In the genomic region with DNA sequence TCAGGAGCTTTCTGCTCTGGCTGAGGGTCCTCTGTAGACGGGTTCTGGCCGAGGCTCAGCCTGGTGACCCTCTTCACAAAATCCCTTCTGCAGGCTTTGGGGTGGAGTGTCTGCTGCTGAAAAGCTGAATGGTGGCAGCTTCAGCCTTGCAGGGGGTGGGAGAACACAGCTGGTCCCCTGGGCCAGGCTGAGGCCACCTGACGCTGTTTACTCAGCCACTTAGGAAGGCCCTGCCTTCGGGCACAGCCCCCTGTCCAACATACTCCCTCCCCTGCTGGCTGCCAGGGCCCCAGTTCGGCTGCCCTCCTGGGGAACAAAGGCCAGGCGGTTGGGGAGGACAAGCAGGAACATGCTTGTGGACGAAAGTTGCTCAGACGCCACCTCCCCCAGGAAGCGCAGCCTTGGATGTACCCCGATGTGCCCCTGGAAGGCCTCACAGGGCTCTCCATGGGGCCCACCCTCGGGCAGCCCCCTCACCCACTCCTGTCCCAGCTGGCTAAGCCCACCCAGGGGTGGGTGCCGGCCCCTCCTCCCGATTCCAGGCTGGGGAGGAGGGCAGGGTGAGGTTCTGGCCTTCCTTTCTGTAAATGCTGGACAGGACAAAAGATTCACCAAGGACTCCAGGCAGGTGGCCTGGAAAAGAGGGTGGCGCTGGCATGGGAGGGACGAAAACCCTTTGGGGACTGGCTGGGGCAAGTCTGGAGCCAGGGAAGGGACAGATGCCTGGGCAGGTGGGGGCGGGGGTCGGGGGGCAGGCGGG, we compare ENCODE assay signal across 9 cellular contexts.
A peak's percentile ranks its signal among the peaks of the same experiment; 100 is the strongest.
DNase-seq lines count a peak whose midpoint lies in the region; ATAC-seq and TF ChIP-seq lines count a peak whose summit lies in the region.
"Had no signal": no experiment of that assay in that cellular context is flagged by ENCODE, and none has a peak within 500 bp of the region (broad histone marks: within the 10 kb centered on the region; RNA-seq: fewer than 3 reads in every experiment).

A gene (minus strand): TSS at position 130 of the 760 bp plus-strand sequence. CDS start 271 bp downstream, outside the sequence.

- H3K27ac ChIP-seq in RWPE2 (ENCODE audit: poor library complexity, severe bottlenecking) = peak within 1 kb of the TSS; percentile 75
- no peak within 1 kb of the TSS for H3K27ac ChIP-seq in stomach smooth muscle (ENCODE audit: low read length)
- H3K27ac ChIP-seq in brain microvascular endothelial cell = no peak within 1 kb of the TSS

- TF ChIP-seq CTCF in RWPE2 (IDR thresholded peaks at IDR 0.05; ENCODE audit: poor library complexity, severe bottlenecking) (no peak), brain microvascular endothelial cell (IDR thresholded peaks at IDR 0.05; ENCODE audit: low read depth, low read length, missing control alignments) (no peak)

- ATAC-seq in RWPE2 (ENCODE audit: low read depth) = peak; percentile 64

- H3K9ac ChIP-seq in stomach smooth muscle (ENCODE audit: low read length in 2 of 2) = peak within 1 kb of the TSS; percentile 47 to 51

- no peaks in the 10 kb centered on the region for H3K27me3 ChIP-seq in RWPE2 (ENCODE audit: insufficient read depth, poor library complexity, severe bottlenecking)
- no peaks in the 10 kb centered on the region for H3K27me3 ChIP-seq in stomach smooth muscle (ENCODE audit: control insufficient read depth in 1 of 2, insufficient read depth in 2 of 2, low read length in 2 of 2)
- H3K27me3 ChIP-seq in brain microvascular endothelial cell (replicated peaks) = no peaks in the 10 kb centered on the region

- H3K4me1 ChIP-seq in RWPE2 (ENCODE audit: insufficient read depth, poor library complexity, severe bottlenecking) (peaks cover 25% of the 10 kb centered on the region), stomach smooth muscle (ENCODE audit: control insufficient read depth, insufficient read depth, low read length) (peaks cover 16% of the 10 kb centered on the region)

- H3K36me3 ChIP-seq in RWPE2 (ENCODE audit: low read depth) = no peaks in the 10 kb centered on the region
- H3K36me3 ChIP-seq in stomach smooth muscle (ENCODE audit: control insufficient read depth in 2 of 2, insufficient read depth in 2 of 2, low read length in 2 of 2) = no peaks in the 10 kb centered on the region
- no peaks in the 10 kb centered on the region for H3K36me3 ChIP-seq in brain microvascular endothelial cell (replicated peaks)

- in situ Hi-C loops in brain microvascular endothelial cell (cut with HindIII; ENCODE audit: low pct_ligation_motif_present, low sequenced_read_pairs) = no loop called here

- H3K4me3 ChIP-seq in RWPE2 (ENCODE audit: severe bottlenecking) (peak within 1 kb of the TSS; percentile 24), stomach smooth muscle (ENCODE audit: low read length in 2 of 2) (peak within 1 kb of the TSS in 1 of 2 donors; percentile 71), brain microvascular endothelial cell (ENCODE audit: low read depth, low read length) (no peak within 1 kb of the TSS)

- no peaks in the 10 kb centered on the region for H3K9me3 ChIP-seq in RWPE2 (ENCODE audit: severe bottlenecking)
- H3K9me3 ChIP-seq in stomach smooth muscle (ENCODE audit: control insufficient read depth in 2 of 2, low read length in 2 of 2) = no peaks in the 10 kb centered on the region

- DNase-seq in HuH-7 (ENCODE audit: low spot score) (peak; percentile 29), RWPE2 (ENCODE audit: low spot score) (peak; percentile 79), iPS-NIHi7 (ENCODE audit: extremely low spot score) (peak; percentile 9), brain microvascular endothelial cell (no peak)
- no peak for DNase-seq in stimulated activated CD4-positive, alpha-beta T cell treated with anti-CD3 and anti-CD28 coated beads, Interleukin-2, amount 100 ng/mL, for 48 hours
- no peak for DNase-seq in activated effector memory CD4-positive, alpha-beta T cell treated with Interleukin-2 at 50 U/mL for 16 hours
- DNase-seq in stimulated activated CD4-positive, alpha-beta T cell treated with anti-CD3 and anti-CD28 coated beads, Interleukin-2, amount 100 ng/mL, for 24 hours = no peak
- DNase-seq: activated B cell treated with CpG ODN at 0.5 μM for 24 hours had no signal

Comparison
In these comparisons a context has a peak if more than half of its experiments do, and no peak if none do; other contexts are left out.
1. DNase-seq: peak in HuH-7 (single experiment), RWPE2 (single experiment) and iPS-NIHi7 (single experiment); none in stimulated activated CD4-positive, alpha-beta T cell treated with anti-CD3 and anti-CD28 coated beads, Interleukin-2, amount 100 ng/mL, for 48 hours (0 of 2), brain microvascular endothelial cell (single experiment), activated effector memory CD4-positive, alpha-beta T cell treated with Interleukin-2 at 50 U/mL for 16 hours (single experiment) and stimulated activated CD4-positive, alpha-beta T cell treated with anti-CD3 and anti-CD28 coated beads, Interleukin-2, amount 100 ng/mL, for 24 hours (0 of 2).